Comparison of ENCODE assay signal across 8 cellular contexts in the genomic region with DNA sequence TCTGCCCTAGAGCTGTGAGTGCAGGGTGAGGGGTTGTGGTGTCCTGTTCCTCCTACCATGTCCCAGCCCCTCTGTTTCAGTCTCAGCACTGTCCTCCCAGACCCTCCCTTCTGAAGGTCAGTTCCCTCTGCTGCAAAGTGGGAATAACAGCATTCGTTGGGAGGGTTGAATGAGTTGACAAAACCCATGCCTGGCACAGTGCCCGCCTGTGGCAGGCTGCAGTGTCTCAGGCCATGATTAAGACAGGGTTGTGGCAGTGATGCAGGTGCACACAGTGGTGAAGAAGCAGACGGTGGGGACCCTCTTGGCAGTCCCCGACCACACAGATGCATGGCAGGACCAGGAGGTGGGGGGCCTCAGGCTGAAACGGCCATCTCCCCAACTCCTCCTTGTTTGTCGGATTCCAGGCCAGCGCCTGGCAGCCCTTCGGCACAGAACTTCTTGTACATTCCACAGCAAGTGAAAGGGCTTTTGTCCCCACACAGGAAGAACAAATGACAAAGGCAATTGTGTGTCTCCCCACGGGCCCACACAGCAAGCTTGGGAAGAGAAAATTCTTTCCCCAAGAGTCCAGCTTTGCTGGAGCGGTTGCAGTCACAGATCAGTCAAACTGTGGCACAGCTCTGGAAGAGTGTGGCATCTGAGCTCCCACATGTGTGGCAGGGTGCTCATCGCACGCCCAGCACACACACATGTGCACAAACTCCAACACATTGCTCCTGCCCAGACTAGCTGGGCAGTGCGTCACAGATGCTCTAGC. TPM values are rescaled to one million over a fixed set of nuclear protein-coding genes. Genes with fewer than 3 reads are reported as not detected.
DNase-seq lines count a peak whose midpoint lies in the region; ATAC-seq and TF ChIP-seq lines count a peak whose summit lies in the region.

No MANE protein-coding gene starts in this region.

- no peaks in the 10 kb centered on the region for H3K36me3 ChIP-seq in SK-N-SH (replicated peaks in 1 of 2; ENCODE audit: control insufficient read depth in 1 of 2, insufficient read depth in 2 of 2, low read length in 1 of 2)
- no peaks in the 10 kb centered on the region for H3K36me3 ChIP-seq in left lung
- no peaks in the 10 kb centered on the region for H3K36me3 ChIP-seq in aorta (ENCODE audit: control insufficient read depth in 1 of 2, insufficient read depth in 2 of 2, low read length in 1 of 2)

- CTCF ChIA-PET in SK-N-SH (lab: Yijun Ruan, JAX), result interaction anchor here (0.7 to 4.7 kb wide), 7 partner anchors 11 to 137 kb away, joined by 3 to 44 read pairs (median 9); no protein-coding TSS in a partner anchor

- H3K4me3 ChIP-seq in SK-N-SH (ENCODE audit: low read depth in 2 of 2, low read length in 1 of 2) (no peak overlapping the region), left lung (no peak overlapping the region), aorta (ENCODE audit: low read length in 2 of 2) (no peak overlapping the region)

- H3K4me2 ChIP-seq in SK-N-SH, result no peak overlapping the region

- TF ChIP-seq POLR2A in GM18505 (IDR thresholded peaks at IDR 0.05; ENCODE audit: borderline replicate concordance, extremely low read depth, insufficient read depth, insufficient read length), result peak; percentile 44

- 59% methylated on average over 13 of the region's 13 CpGs for WGBS in SK-N-SH (ENCODE audit: low lambda C conversion rate)
- 25 to 29% methylated on average over 13 of the region's 13 CpGs for WGBS in aorta, 2 donors

- H2AFZ ChIP-seq in SK-N-SH (ENCODE audit: low read depth), result no peak overlapping the region

- ATAC-seq in GM18505 (IDR thresholded peaks at IDR 0.05; ENCODE audit: unreplicated experiment) (peak; percentile 16), HG02763 (IDR thresholded peaks at IDR 0.05; ENCODE audit: unreplicated experiment) (peak; percentile 13), left lung (peak; percentile 14), aorta (ENCODE audit: low FRiP score) (peak; percentile 51)

- H3K9me2 ChIP-seq in SK-N-SH, result no peaks in the 10 kb centered on the region

- H3K9me3 ChIP-seq in SK-N-SH (no peaks in the 10 kb centered on the region), left lung (no peaks in the 10 kb centered on the region), aorta (ENCODE audit: control insufficient read depth, low read length) (no peaks in the 10 kb centered on the region)

- H3K27me3 ChIP-seq in SK-N-SH (ENCODE audit: insufficient read depth) (no peaks in the 10 kb centered on the region), left lung (no peaks in the 10 kb centered on the region), aorta (ENCODE audit: control insufficient read depth in 1 of 2, insufficient read depth in 2 of 2, low read length in 1 of 2) (no peaks in the 10 kb centered on the region)

- DNase-seq in SK-N-SH, result peak; percentile 70
- peak in 1 of 2 donors; percentile 87 for DNase-seq in left lung
- peak in 1 of 2 donors; percentile 83 for DNase-seq in aorta
- no peak for DNase-seq in GM10266 (ENCODE audit: extremely low spot score)
- no peak for DNase-seq in NCI-H524 (lab: John Stamatoyannopoulos, UW)
- no peak for DNase-seq in NCI-H2081 treated with DMSO at 0.1 percent for 48 hours (lab: John Stamatoyannopoulos, UW)

- peaks cover 3% of the 10 kb centered on the region for H3F3A ChIP-seq in SK-N-SH (replicated peaks; ENCODE audit: insufficient read depth)

- H3K79me2 ChIP-seq in SK-N-SH (ENCODE audit: insufficient read depth), result no peaks in the 10 kb centered on the region

- H3K27ac ChIP-seq in SK-N-SH (ENCODE audit: low read depth in 2 of 2, low read length in 1 of 2) (peak overlapping the region in 1 of 2 experiments; percentile 87; a peak in 2 of 4 replicates), left lung (peak overlapping the region in 1 of 2 donors; percentile 80), aorta (ENCODE audit: low read depth in 1 of 2, low read length in 2 of 2) (peak overlapping the region in 1 of 2 donors; percentile 31)

- no peak overlapping the region for H3K9ac ChIP-seq in SK-N-SH

- no peak for TF ChIP-seq CTCF in SK-N-SH (IDR thresholded peaks at IDR 0.05)
- TF ChIP-seq CTCF in left lung (IDR thresholded peaks at IDR 0.05), result no peak
- no peak for TF ChIP-seq CTCF in GM10266 (IDR thresholded peaks at IDR 0.05; ENCODE audit: control insufficient read depth, insufficient read depth, low read depth, missing control alignments)

- H4K20me1 ChIP-seq in SK-N-SH (ENCODE audit: insufficient read depth), result no peaks in the 10 kb centered on the region

- H3K4me1 ChIP-seq in SK-N-SH (ENCODE audit: control insufficient read depth in 1 of 2, insufficient read depth in 2 of 2, low read depth in 1 of 2, low read length in 1 of 2) (peaks cover 0 to 38% of the 10 kb centered on the region in 2 experiments; a peak in 3 of 4 replicates), left lung (peaks cover 11 to 46% of the 10 kb centered on the region in 2 donors), aorta (ENCODE audit: control insufficient read depth in 1 of 2, insufficient read depth in 2 of 2, low read length in 2 of 2) (no peaks in the 10 kb centered on the region)

- POLR2A ChIA-PET in SK-N-SH (lab: Yijun Ruan, JAX), result interaction anchor here (1.0 to 1.3 kb wide), 2 partner anchors 139 to 311 kb away, joined by 3 to 4 read pairs; no protein-coding TSS in a partner anchor

- intact Hi-C loops in left lung (cut with DNase I) (no loop called here), aorta (cut with DNase I) (no loop called here)

- no peak for TF ChIP-seq RAD21 in SK-N-SH (IDR thresholded peaks at IDR 0.05; ENCODE audit: low read length)

- TF ChIP-seq EP300 in SK-N-SH (IDR thresholded peaks at IDR 0.05; ENCODE audit: borderline replicate concordance in 1 of 2, low read depth in 1 of 2, low read length in 1 of 2), result peak in 1 of 2 experiments; percentile 85; a peak in 2 of 4 replicates

TF ChIP-seq in SK-N-SH, 30 proteins besides CTCF, POLR2A, EP300 and RAD21 (continues in another document):
- TF ChIP-seq TAF1 (IDR thresholded peaks at IDR 0.05; ENCODE audit: borderline replicate concordance, low read depth, low read length), result no peak
- TF ChIP-seq, protein P1, sequence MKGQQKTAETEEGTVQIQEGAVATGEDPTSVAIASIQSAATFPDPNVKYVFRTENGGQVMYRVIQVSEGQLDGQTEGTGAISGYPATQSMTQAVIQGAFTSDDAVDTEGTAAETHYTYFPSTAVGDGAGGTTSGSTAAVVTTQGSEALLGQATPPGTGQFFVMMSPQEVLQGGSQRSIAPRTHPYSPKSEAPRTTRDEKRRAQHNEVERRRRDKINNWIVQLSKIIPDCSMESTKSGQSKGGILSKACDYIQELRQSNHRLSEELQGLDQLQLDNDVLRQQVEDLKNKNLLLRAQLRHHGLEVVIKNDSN (IDR thresholded peaks at IDR 0.05; ENCODE audit: borderline replicate concordance, low read depth), result no peak
- TF ChIP-seq RFX5 (IDR thresholded peaks at IDR 0.05; ENCODE audit: low read length), result no peak
- no peak for TF ChIP-seq NRF1 (IDR thresholded peaks at IDR 0.05; ENCODE audit: low read depth, low read length)
- TF ChIP-seq JUND (IDR thresholded peaks at IDR 0.05), result no peak
- no peak for TF ChIP-seq GATA2 (CRISPR knock-in tag; IDR thresholded peaks at IDR 0.05)
- no peak for TF ChIP-seq MEF2A (IDR thresholded peaks at IDR 0.05; ENCODE audit: borderline replicate concordance, low read depth)
- TF ChIP-seq RCOR1 (IDR thresholded peaks at IDR 0.05; ENCODE audit: low read length), result peak; percentile 86
- TF ChIP-seq SMC3 (IDR thresholded peaks at IDR 0.05; ENCODE audit: low read depth, low read length), result no peak
- TF ChIP-seq FOXM1 (IDR thresholded peaks at IDR 0.05; ENCODE audit: low read depth), result no peak
- no peak for TF ChIP-seq FOSL2 (IDR thresholded peaks at IDR 0.05; ENCODE audit: borderline replicate concordance, low read depth)
- TF ChIP-seq FOXJ3 (CRISPR knock-in tag; IDR thresholded peaks at IDR 0.05), result peak; percentile 70; the same call in 1 of the 2 replicates
- TF ChIP-seq PBX3 (IDR thresholded peaks at IDR 0.05), result peak; percentile 37; the same call in 1 of the 2 replicates
- TF ChIP-seq, protein P2, sequence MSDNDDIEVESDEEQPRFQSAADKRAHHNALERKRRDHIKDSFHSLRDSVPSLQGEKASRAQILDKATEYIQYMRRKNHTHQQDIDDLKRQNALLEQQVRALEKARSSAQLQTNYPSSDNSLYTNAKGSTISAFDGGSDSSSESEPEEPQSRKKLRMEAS (IDR thresholded peaks at IDR 0.05; ENCODE audit: low read depth), result no peak
- no peak for TF ChIP-seq GABPA (IDR thresholded peaks at IDR 0.05; ENCODE audit: low read depth)
- no peak for TF ChIP-seq ZBTB33 (IDR thresholded peaks at IDR 0.05; ENCODE audit: borderline replicate concordance, low read depth)
- no peak for TF ChIP-seq EZH2phosphoT487 (IDR thresholded peaks at IDR 0.05; ENCODE audit: borderline replicate concordance, low read depth)
- peak; percentile 60 for TF ChIP-seq MXI1 (IDR thresholded peaks at IDR 0.05; ENCODE audit: low read depth, low read length)

RNA-seq across cellular contexts. Expression of gene EPCAM, which starts 58.1 kb away (rescaled TPM):
- polyA plus RNA-seq in SK-N-SH (2012; rRNA removed) (0.43 and 0.54 TPM in 2 replicates), aorta (10 to 100 TPM in 1 of 2 donors, 1 to 10 TPM in 1; 3.1 to 58.1 TPM)
- polyA plus RNA-seq in SK-N-SH (2012; cell fraction: cytosol; rRNA removed), result 0.49 and 0.80 TPM in 2 replicates
- polyA plus RNA-seq in SK-N-SH (2012; cell fraction: nucleus; rRNA removed), result 1.1 and 1.3 TPM in 2 replicates
- total RNA-seq in left lung (100 to 1,000 TPM; 135 to 201 TPM), aorta (under 1 TPM in 1 of 2 donors, not detected in 1; 0.32 TPM)

Comparison
In these comparisons a context has a peak if more than half of its experiments do, and no peak if none do; other contexts are left out.
1. RNA of gene EPCAM, which starts 58.1 kb away (total RNA-seq): 135 to 201 TPM in left lung; 0.32 TPM in aorta; every median in the first group is over 100 times any median in the second.
2. Peak in every context shown above with its lines, with median percentiles within 50 percentile points of each other: ATAC-seq.